13 cellular contexts compared by ENCODE assay signal in genomic region chr9:112532427-112532826, GRCh38. TPM values are rescaled to one million over a fixed set of nuclear protein-coding genes. Genes with fewer than 3 reads are reported as not detected.
DNase-seq lines count a peak whose midpoint lies in the region; ATAC-seq and TF ChIP-seq lines count a peak whose summit lies in the region.
"Had no signal": no experiment of that assay in that cellular context is flagged by ENCODE, and none has a peak within 500 bp of the region (broad histone marks: within the 10 kb centered on the region; RNA-seq: fewer than 3 reads in every experiment).

No MANE protein-coding gene starts in this region.

- ATAC-seq in lower lobe of right lung = peak; percentile 83 to 87
- ATAC-seq in T-cell (replicated peaks in 1 of 4) = no peak
- ATAC-seq: stimulated activated memory B cell treated with anti-CD40 and anti-IgM and Interleukin-4, amounts not matched to agents 10 μg/mL and 1 μg/mL and 100 μg/mL, for 72 hours had no signal

- intact Hi-C loops in lower lobe of right lung (cut with DNase I) = no loop called here

- H3K36me3 Mint-ChIP-seq in T-cell = peaks cover 15% of the 10 kb centered on the region
- H3K36me3 Mint-ChIP-seq: activated naive CD4-positive, alpha-beta T cell treated with anti-CD3 and anti-CD28 coated beads, Interleukin-2, amount 10 ng/mL, durations not matched to agents 7 days and 5 days had no signal

- no peak overlapping the region for H3K27ac ChIP-seq in lower lobe of right lung
- H3K27ac ChIP-seq: dorsolateral prefrontal cortex had no signal

- no peaks in the 10 kb centered on the region for H3K27me3 ChIP-seq in lower lobe of right lung (ENCODE audit: low read depth)
- H3K27me3 ChIP-seq: dorsolateral prefrontal cortex had no signal

- H3K27me3 Mint-ChIP-seq in T-cell = no peaks in the 10 kb centered on the region
- H3K27me3 Mint-ChIP-seq: activated naive CD4-positive, alpha-beta T cell treated with anti-CD3 and anti-CD28 coated beads, Interleukin-2, amount 10 ng/mL, durations not matched to agents 7 days and 5 days; stimulated activated memory B cell treated with anti-CD40 and anti-IgM and Interleukin-4, amounts not matched to agents 10 μg/mL and 1 μg/mL and 100 μg/mL, for 72 hours had no signal

- POLR2A ChIA-PET in T-cell (lab: Charles Lee) = no interaction called here

- no peaks in the 10 kb centered on the region for H3K9me3 ChIP-seq in lower lobe of right lung

- peak; percentile 75 for DNase-seq in AG08395 (ENCODE audit: low spot score)
- peak; percentile 4 for DNase-seq in LNCaP clone FGC (ENCODE audit: low read depth)
- DNase-seq in cardiac fibroblast (ENCODE audit: low read depth in 2 of 2) = peak; percentile 81 to 82
- DNase-seq in lower lobe of right lung = no peak
- no peak for DNase-seq in NCI-H146 (lab: John Stamatoyannopoulos, UW)
- DNase-seq in T-cell = no peak
- no peak for DNase-seq in stimulated activated CD4-positive, alpha-beta T cell treated with anti-CD3 and anti-CD28 coated beads, Interleukin-12 subunit alpha, Interleukin-12 subunit beta, amount 100 ng/mL, for 4 hours
- DNase-seq in NCI-H1436 (lab: John Stamatoyannopoulos, UW) = no peak
- DNase-seq: activated CD4-positive, alpha-beta T cell treated with anti-CD3 and anti-CD28 coated beads, Interleukin-2, amount 50 U/mL, for 1 hour; activated naive CD4-positive, alpha-beta T cell treated with anti-CD3 and anti-CD28 coated beads, Interleukin-2, amount 10 ng/mL, durations not matched to agents 7 days and 5 days; dorsolateral prefrontal cortex; stimulated activated CD4-positive, alpha-beta T cell treated with anti-CD3 and anti-CD28 coated beads, Interleukin-15, amount 100 ng/mL, for 24 hours had no signal

- no peak overlapping the region for H3K27ac Mint-ChIP-seq in T-cell
- H3K27ac Mint-ChIP-seq: activated naive CD4-positive, alpha-beta T cell treated with anti-CD3 and anti-CD28 coated beads, Interleukin-2, amount 10 ng/mL, durations not matched to agents 7 days and 5 days; stimulated activated memory B cell treated with anti-CD40 and anti-IgM and Interleukin-4, amounts not matched to agents 10 μg/mL and 1 μg/mL and 100 μg/mL, for 72 hours had no signal

- H3K4me1 ChIP-seq in lower lobe of right lung = no peaks in the 10 kb centered on the region

- H3K9me3 Mint-ChIP-seq in T-cell = no peaks in the 10 kb centered on the region
- H3K9me3 Mint-ChIP-seq: activated naive CD4-positive, alpha-beta T cell treated with anti-CD3 and anti-CD28 coated beads, Interleukin-2, amount 10 ng/mL, durations not matched to agents 7 days and 5 days; stimulated activated memory B cell treated with anti-CD40 and anti-IgM and Interleukin-4, amounts not matched to agents 10 μg/mL and 1 μg/mL and 100 μg/mL, for 72 hours had no signal

- H3K4me1 Mint-ChIP-seq in T-cell = peaks cover 5 to 14% (median 8%) of the 10 kb centered on the region in 3 donors
- H3K4me1 Mint-ChIP-seq: activated naive CD4-positive, alpha-beta T cell treated with anti-CD3 and anti-CD28 coated beads, Interleukin-2, amount 10 ng/mL, durations not matched to agents 7 days and 5 days; stimulated activated memory B cell treated with anti-CD40 and anti-IgM and Interleukin-4, amounts not matched to agents 10 μg/mL and 1 μg/mL and 100 μg/mL, for 72 hours had no signal

- H3K36me3 ChIP-seq in lower lobe of right lung = no peaks in the 10 kb centered on the region

- H3K4me3 Mint-ChIP-seq in T-cell = no peak overlapping the region
- H3K4me3 Mint-ChIP-seq: activated naive CD4-positive, alpha-beta T cell treated with anti-CD3 and anti-CD28 coated beads, Interleukin-2, amount 10 ng/mL, durations not matched to agents 7 days and 5 days; stimulated activated memory B cell treated with anti-CD40 and anti-IgM and Interleukin-4, amounts not matched to agents 10 μg/mL and 1 μg/mL and 100 μg/mL, for 72 hours had no signal

- H3K4me3 ChIP-seq in LNCaP clone FGC (ENCODE audit: low read depth, low read length) (no peak overlapping the region), cardiac fibroblast (replicated peaks in 1 of 2; ENCODE audit: low read depth in 2 of 2, low read length in 2 of 2) (no peak overlapping the region), lower lobe of right lung (no peak overlapping the region)
- H3K4me3 ChIP-seq: dorsolateral prefrontal cortex had no signal

- CTCF ChIA-PET in T-cell (lab: Charles Lee) = interaction anchor here in 1 of 2 donors (0.6 kb wide), 1 partner anchor 1821 kb away, joined by 3 read pairs; no protein-coding TSS in a partner anchor

- TF ChIP-seq CTCF in LNCaP clone FGC (IDR thresholded peaks at IDR 0.05; ENCODE audit: control insufficient read depth, extremely low read depth, insufficient read depth) (no peak), cardiac fibroblast (IDR thresholded peaks at IDR 0.05; ENCODE audit: low read depth, low read length) (no peak), lower lobe of right lung (IDR thresholded peaks at IDR 0.05) (no peak)

RNA-seq across cellular contexts. Expression of gene KIAA1958, which starts 45.8 kb away (rescaled TPM):
- total RNA-seq in lower lobe of right lung (14.1 TPM), T-cell (1 to 10 TPM; 4.6 to 6.4 (median 6.2) TPM)

Comparison
In these comparisons a context has a peak if more than half of its experiments do, and no peak if none do; other contexts are left out.
1. DNase-seq: peak in AG08395 (single experiment), LNCaP clone FGC (single experiment) and cardiac fibroblast (2 of 2); none in lower lobe of right lung (single experiment), NCI-H146 (single experiment), T-cell (0 of 34), stimulated activated CD4-positive, alpha-beta T cell treated with anti-CD3 and anti-CD28 coated beads, Interleukin-12 subunit alpha, Interleukin-12 subunit beta, amount 100 ng/mL, for 4 hours (single experiment) and NCI-H1436 (single experiment).
2. ATAC-seq: peak in lower lobe of right lung (2 of 2); none in T-cell (0 of 4).